Comparison of ENCODE assay signal across 23 cellular contexts in genomic region chr7:157928171-157928794, GRCh38.
"Had no signal": no experiment of that assay in that cellular context is flagged by ENCODE, and none has a peak within 500 bp of the region (broad histone marks: within the 10 kb centered on the region; RNA-seq: fewer than 3 reads in every experiment).

No MANE protein-coding gene starts in this region.

- H3K27me3 Mint-ChIP-seq: stimulated activated naive CD8-positive, alpha-beta T cell treated with anti-CD3 and anti-CD28 coated beads, Interleukin-15, Interleukin-2, amounts not matched to agents 100 ng/mL and 50 ng/mL, for 24 hours had no signal

- H3K4me1 Mint-ChIP-seq: nephron had no signal

- ATAC-seq: activated T-cell treated with anti-CD3 and anti-CD28 coated beads, Interleukin-2, amount 50 U/mL, for 72 hours; foreskin keratinocyte; left ventricle myocardium superior; right lobe of liver had no signal

- H3K4me3 Mint-ChIP-seq: activated naive CD4-positive, alpha-beta T cell treated with anti-CD3 and anti-CD28 coated beads, Interleukin-2, amount 10 ng/mL, durations not matched to agents 7 days and 5 days; activated T-cell treated with anti-CD3 and anti-CD28 coated beads, Interleukin-2, amount 50 U/mL, for 72 hours; nephron; stimulated activated naive CD8-positive, alpha-beta T cell treated with anti-CD3 and anti-CD28 coated beads, Interleukin-15, Interleukin-2, amounts not matched to agents 100 ng/mL and 50 ng/mL, for 24 hours had no signal

- H3K4me3 ChIP-seq: ascending aorta, colonic mucosa, hepatocyte, right lobe of liver, skin epidermis, thyroid gland had no signal

- H3K27ac ChIP-seq: ascending aorta, brain microvascular endothelial cell, colonic mucosa, foreskin keratinocyte, hepatocyte, parathyroid adenoma, right lobe of liver, skin epidermis, thyroid gland had no signal

- H3K36me3 Mint-ChIP-seq: activated naive CD4-positive, alpha-beta T cell treated with anti-CD3 and anti-CD28 coated beads, Interleukin-2, amount 10 ng/mL, durations not matched to agents 7 days and 5 days had no signal

- DNase-seq: activated CD4-positive, alpha-beta T cell treated with anti-CD3 and anti-CD28 coated beads for 1 hour; activated CD4-positive, alpha-beta T cell treated with anti-CD3 and anti-CD28 coated beads, Interleukin-2, amount 50 U/mL, for 1 hour; activated effector memory CD4-positive, alpha-beta T cell treated with Interleukin-2 at 50 U/mL for 16 hours; activated naive CD4-positive, alpha-beta T cell treated with anti-CD3 and anti-CD28 coated beads, Interleukin-2, amount 10 ng/mL, durations not matched to agents 7 days and 5 days; activated T-cell treated with anti-CD3 and anti-CD28 coated beads, Interleukin-2, amount 50 U/mL, for 72 hours; brain microvascular endothelial cell; central memory CD4-positive, alpha-beta T cell; colonic mucosa; foreskin keratinocyte; left ventricle myocardium superior; mammary epithelial cell; nucleus accumbens; right lobe of liver; stimulated activated CD4-positive, alpha-beta T cell treated with anti-CD3 and anti-CD28 coated beads, Interleukin-1b, Interleukin-23, amount 100 ng/mL, for 48 hours; substantia nigra; T-helper 1 cell; thyroid gland had no signal

- H3K27ac Mint-ChIP-seq: activated naive CD4-positive, alpha-beta T cell treated with anti-CD3 and anti-CD28 coated beads, Interleukin-2, amount 10 ng/mL, durations not matched to agents 7 days and 5 days; activated T-cell treated with anti-CD3 and anti-CD28 coated beads, Interleukin-2, amount 50 U/mL, for 72 hours; nephron; stimulated activated naive CD8-positive, alpha-beta T cell treated with anti-CD3 and anti-CD28 coated beads, Interleukin-15, Interleukin-2, amounts not matched to agents 100 ng/mL and 50 ng/mL, for 24 hours had no signal
